1 cellular context compared by ENCODE assay signal in genomic region chr13:20566917-20567755, GRCh38.
TF ChIP-seq lines count a peak whose summit lies in the region.

TSS of gene IFT88 (plus strand) at chr13:20567157. CDS start at chr13:20574386, 7,229 bp downstream.

TF ChIP-seq in HepG2, 621 proteins besides CTCF, POLR2A, EP300 and RAD21 (continued from another document and continues in another):
- TF ChIP-seq, protein P1, sequence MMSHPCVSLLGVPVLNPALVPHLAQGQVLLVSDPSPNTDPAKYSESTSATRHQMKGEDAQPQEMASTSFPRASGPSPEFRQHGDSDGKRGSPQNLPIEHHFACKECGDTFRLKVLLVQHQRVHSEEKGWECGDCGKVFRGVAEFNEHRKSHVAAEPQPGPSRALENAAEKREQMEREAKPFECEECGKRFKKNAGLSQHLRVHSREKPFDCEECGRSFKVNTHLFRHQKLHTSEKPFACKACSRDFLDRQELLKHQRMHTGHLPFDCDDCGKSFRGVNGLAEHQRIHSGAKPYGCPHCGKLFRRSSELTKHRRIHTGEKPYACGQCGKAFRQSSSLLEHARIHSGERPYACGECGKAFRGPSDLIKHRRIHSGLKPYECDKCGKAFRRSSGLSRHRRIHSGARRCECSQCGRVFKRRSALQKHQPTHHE (CRISPR knock-in tag; IDR thresholded peaks at IDR 0.05; ENCODE audit: borderline replicate concordance): no peak
- TF ChIP-seq ZFP36 (IDR thresholded peaks at IDR 0.05; ENCODE audit: borderline replicate concordance, low read depth, low read length, partially characterized antibody): no peak
- peak; percentile 94 for TF ChIP-seq PHF8 (CRISPR knock-in tag; IDR thresholded peaks at IDR 0.05)
- TF ChIP-seq ZNF33B (CRISPR knock-in tag; IDR thresholded peaks at IDR 0.05): peak; percentile 29; the same call in 1 of the 2 replicates
- TF ChIP-seq SALL2 (CRISPR knock-in tag; IDR thresholded peaks at IDR 0.05): no peak; the same call in 1 of the 2 replicates
- TF ChIP-seq, protein P2, sequence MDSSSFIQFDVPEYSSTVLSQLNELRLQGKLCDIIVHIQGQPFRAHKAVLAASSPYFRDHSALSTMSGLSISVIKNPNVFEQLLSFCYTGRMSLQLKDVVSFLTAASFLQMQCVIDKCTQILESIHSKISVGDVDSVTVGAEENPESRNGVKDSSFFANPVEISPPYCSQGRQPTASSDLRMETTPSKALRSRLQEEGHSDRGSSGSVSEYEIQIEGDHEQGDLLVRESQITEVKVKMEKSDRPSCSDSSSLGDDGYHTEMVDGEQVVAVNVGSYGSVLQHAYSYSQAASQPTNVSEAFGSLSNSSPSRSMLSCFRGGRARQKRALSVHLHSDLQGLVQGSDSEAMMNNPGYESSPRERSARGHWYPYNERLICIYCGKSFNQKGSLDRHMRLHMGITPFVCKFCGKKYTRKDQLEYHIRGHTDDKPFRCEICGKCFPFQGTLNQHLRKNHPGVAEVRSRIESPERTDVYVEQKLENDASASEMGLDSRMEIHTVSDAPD (CRISPR knock-in tag; IDR thresholded peaks at IDR 0.05): no peak
- TF ChIP-seq STAT6 (CRISPR knock-in tag; IDR thresholded peaks at IDR 0.05; ENCODE audit: borderline replicate concordance): 0 out of 2 replicates have a peak, but pooled peaks have one; percentile 28
- no peak for TF ChIP-seq IRF2 (CRISPR knock-in tag; IDR thresholded peaks at IDR 0.05)
- TF ChIP-seq, protein P3, sequence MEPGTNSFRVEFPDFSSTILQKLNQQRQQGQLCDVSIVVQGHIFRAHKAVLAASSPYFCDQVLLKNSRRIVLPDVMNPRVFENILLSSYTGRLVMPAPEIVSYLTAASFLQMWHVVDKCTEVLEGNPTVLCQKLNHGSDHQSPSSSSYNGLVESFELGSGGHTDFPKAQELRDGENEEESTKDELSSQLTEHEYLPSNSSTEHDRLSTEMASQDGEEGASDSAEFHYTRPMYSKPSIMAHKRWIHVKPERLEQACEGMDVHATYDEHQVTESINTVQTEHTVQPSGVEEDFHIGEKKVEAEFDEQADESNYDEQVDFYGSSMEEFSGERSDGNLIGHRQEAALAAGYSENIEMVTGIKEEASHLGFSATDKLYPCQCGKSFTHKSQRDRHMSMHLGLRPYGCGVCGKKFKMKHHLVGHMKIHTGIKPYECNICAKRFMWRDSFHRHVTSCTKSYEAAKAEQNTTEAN (CRISPR knock-in tag; conservative IDR thresholded peaks at IDR 0.05): no peak; the same call in 1 of the 2 replicates
- 0 out of 2 replicates have a peak, but pooled peaks have one; percentile 30 for TF ChIP-seq ZNF567 (CRISPR knock-in tag; IDR thresholded peaks at IDR 0.05; ENCODE audit: borderline replicate concordance)
- no peak for TF ChIP-seq ZNF557 (CRISPR knock-in tag; IDR thresholded peaks at IDR 0.05)
- TF ChIP-seq, protein P4, sequence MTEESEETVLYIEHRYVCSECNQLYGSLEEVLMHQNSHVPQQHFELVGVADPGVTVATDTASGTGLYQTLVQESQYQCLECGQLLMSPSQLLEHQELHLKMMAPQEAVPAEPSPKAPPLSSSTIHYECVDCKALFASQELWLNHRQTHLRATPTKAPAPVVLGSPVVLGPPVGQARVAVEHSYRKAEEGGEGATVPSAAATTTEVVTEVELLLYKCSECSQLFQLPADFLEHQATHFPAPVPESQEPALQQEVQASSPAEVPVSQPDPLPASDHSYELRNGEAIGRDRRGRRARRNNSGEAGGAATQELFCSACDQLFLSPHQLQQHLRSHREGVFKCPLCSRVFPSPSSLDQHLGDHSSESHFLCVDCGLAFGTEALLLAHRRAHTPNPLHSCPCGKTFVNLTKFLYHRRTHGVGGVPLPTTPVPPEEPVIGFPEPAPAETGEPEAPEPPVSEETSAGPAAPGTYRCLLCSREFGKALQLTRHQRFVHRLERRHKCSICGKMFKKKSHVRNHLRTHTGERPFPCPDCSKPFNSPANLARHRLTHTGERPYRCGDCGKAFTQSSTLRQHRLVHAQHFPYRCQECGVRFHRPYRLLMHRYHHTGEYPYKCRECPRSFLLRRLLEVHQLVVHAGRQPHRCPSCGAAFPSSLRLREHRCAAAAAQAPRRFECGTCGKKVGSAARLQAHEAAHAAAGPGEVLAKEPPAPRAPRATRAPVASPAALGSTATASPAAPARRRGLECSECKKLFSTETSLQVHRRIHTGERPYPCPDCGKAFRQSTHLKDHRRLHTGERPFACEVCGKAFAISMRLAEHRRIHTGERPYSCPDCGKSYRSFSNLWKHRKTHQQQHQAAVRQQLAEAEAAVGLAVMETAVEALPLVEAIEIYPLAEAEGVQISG (CRISPR knock-in tag; IDR thresholded peaks at IDR 0.05): peak; percentile 42; the same call in 1 of the 2 replicates
- TF ChIP-seq FOXC1 (CRISPR knock-in tag; IDR thresholded peaks at IDR 0.05; ENCODE audit: borderline replicate concordance): peak; percentile 43; the same call in 1 of the 2 replicates
- no peak for TF ChIP-seq RBAK (CRISPR knock-in tag; IDR thresholded peaks at IDR 0.05)
- no peak for TF ChIP-seq JARID2 (CRISPR knock-in tag; IDR thresholded peaks at IDR 0.05; ENCODE audit: insufficient replicate concordance)
- TF ChIP-seq ELF4 (CRISPR knock-in tag; IDR thresholded peaks at IDR 0.05; ENCODE audit: borderline replicate concordance): no peak
- TF ChIP-seq, protein P5, sequence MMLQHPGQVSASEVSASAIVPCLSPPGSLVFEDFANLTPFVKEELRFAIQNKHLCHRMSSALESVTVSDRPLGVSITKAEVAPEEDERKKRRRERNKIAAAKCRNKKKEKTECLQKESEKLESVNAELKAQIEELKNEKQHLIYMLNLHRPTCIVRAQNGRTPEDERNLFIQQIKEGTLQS (CRISPR knock-in tag; IDR thresholded peaks at IDR 0.05): no peak
- peak; percentile 7; the same call in 1 of the 2 replicates for TF ChIP-seq ZNF331 (CRISPR knock-in tag; IDR thresholded peaks at IDR 0.05)
- peak; percentile 49 for TF ChIP-seq PHF20 (CRISPR knock-in tag; IDR thresholded peaks at IDR 0.05)
- no peak for TF ChIP-seq ZNF337 (CRISPR knock-in tag; IDR thresholded peaks at IDR 0.05; ENCODE audit: borderline replicate concordance, low read depth)
- TF ChIP-seq SNRNP70 (IDR thresholded peaks at IDR 0.05; ENCODE audit: low read depth, low read length): no peak
- TF ChIP-seq ZSCAN20 (CRISPR knock-in tag; IDR thresholded peaks at IDR 0.05; ENCODE audit: borderline replicate concordance): 0 out of 2 replicates have a peak, but pooled peaks have one; percentile 83
- no peak for TF ChIP-seq THYN1 (CRISPR knock-in tag; IDR thresholded peaks at IDR 0.05; ENCODE audit: borderline replicate concordance, low read depth)
- peak; percentile 94 for TF ChIP-seq NFKB2 (CRISPR knock-in tag; IDR thresholded peaks at IDR 0.05; ENCODE audit: borderline replicate concordance)
- TF ChIP-seq MEIS1 (CRISPR knock-in tag; IDR thresholded peaks at IDR 0.05; ENCODE audit: borderline replicate concordance): peak; percentile 35; the same call in 1 of the 2 replicates
- TF ChIP-seq, protein P6, sequence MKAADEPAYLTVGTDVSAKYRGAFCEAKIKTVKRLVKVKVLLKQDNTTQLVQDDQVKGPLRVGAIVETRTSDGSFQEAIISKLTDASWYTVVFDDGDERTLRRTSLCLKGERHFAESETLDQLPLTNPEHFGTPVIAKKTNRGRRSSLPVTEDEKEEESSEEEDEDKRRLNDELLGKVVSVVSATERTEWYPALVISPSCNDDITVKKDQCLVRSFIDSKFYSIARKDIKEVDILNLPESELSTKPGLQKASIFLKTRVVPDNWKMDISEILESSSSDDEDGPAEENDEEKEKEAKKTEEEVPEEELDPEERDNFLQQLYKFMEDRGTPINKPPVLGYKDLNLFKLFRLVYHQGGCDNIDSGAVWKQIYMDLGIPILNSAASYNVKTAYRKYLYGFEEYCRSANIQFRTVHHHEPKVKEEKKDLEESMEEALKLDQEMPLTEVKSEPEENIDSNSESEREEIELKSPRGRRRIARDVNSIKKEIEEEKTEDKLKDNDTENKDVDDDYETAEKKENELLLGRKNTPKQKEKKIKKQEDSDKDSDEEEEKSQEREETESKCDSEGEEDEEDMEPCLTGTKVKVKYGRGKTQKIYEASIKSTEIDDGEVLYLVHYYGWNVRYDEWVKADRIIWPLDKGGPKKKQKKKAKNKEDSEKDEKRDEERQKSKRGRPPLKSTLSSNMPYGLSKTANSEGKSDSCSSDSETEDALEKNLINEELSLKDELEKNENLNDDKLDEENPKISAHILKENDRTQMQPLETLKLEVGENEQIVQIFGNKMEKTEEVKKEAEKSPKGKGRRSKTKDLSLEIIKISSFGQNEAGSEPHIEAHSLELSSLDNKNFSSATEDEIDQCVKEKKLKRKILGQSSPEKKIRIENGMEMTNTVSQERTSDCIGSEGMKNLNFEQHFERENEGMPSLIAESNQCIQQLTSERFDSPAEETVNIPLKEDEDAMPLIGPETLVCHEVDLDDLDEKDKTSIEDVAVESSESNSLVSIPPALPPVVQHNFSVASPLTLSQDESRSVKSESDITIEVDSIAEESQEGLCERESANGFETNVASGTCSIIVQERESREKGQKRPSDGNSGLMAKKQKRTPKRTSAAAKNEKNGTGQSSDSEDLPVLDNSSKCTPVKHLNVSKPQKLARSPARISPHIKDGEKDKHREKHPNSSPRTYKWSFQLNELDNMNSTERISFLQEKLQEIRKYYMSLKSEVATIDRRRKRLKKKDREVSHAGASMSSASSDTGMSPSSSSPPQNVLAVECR (CRISPR knock-in tag; IDR thresholded peaks at IDR 0.05; ENCODE audit: borderline replicate concordance): peak; percentile 93
- TF ChIP-seq MYC (CRISPR knock-in tag; IDR thresholded peaks at IDR 0.05; ENCODE audit: borderline replicate concordance): peak; percentile 73; the same call in 1 of the 2 replicates
- TF ChIP-seq MAFG (CRISPR knock-in tag; IDR thresholded peaks at IDR 0.05): no peak
- TF ChIP-seq ZNF468 (CRISPR knock-in tag; IDR thresholded peaks at IDR 0.05): no peak
- no peak; the same call in 1 of the 2 replicates for TF ChIP-seq MED13 (CRISPR knock-in tag; IDR thresholded peaks at IDR 0.05)
- TF ChIP-seq FLYWCH1 (CRISPR knock-in tag; IDR thresholded peaks at IDR 0.05): 0 out of 2 replicates have a peak, but pooled peaks have one; percentile 34
- TF ChIP-seq, protein P7, sequence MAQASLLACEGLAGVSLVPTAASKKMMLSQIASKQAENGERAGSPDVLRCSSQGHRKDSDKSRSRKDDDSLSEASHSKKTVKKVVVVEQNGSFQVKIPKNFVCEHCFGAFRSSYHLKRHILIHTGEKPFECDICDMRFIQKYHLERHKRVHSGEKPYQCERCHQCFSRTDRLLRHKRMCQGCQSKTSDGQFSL (CRISPR knock-in tag; IDR thresholded peaks at IDR 0.05): no peak
- no peak for TF ChIP-seq ZNF138 (CRISPR knock-in tag; IDR thresholded peaks at IDR 0.05; ENCODE audit: low read depth)
- TF ChIP-seq ZHX1 (CRISPR knock-in tag; IDR thresholded peaks at IDR 0.05; ENCODE audit: low read depth): peak; percentile 29; the same call in 1 of the 2 replicates
- 0 out of 2 replicates have a peak, but pooled peaks have one; percentile 65 for TF ChIP-seq ZNF383 (CRISPR knock-in tag; IDR thresholded peaks at IDR 0.05; ENCODE audit: borderline replicate concordance)
- no peak for TF ChIP-seq ZSCAN30 (CRISPR knock-in tag; IDR thresholded peaks at IDR 0.05)
- TF ChIP-seq NFYB (CRISPR knock-in tag; IDR thresholded peaks at IDR 0.05): no peak; the same call in 1 of the 2 replicates
- peak; percentile 35; the same call in 1 of the 2 replicates for TF ChIP-seq NFYC (CRISPR knock-in tag; IDR thresholded peaks at IDR 0.05)
- TF ChIP-seq ZNF224 (CRISPR knock-in tag; IDR thresholded peaks at IDR 0.05): no peak
- peak in 1 of 2 experiments; percentile 51; a peak in 1 of 4 replicates for TF ChIP-seq ATF4 (CRISPR knock-in tag; IDR thresholded peaks at IDR 0.05)
- TF ChIP-seq MTF2 (CRISPR knock-in tag; IDR thresholded peaks at IDR 0.05; ENCODE audit: borderline replicate concordance): no peak
- no peak for TF ChIP-seq SRF (IDR thresholded peaks at IDR 0.05; ENCODE audit: low read depth, low read length)
- peak; percentile 99 for TF ChIP-seq ZFX (CRISPR knock-in tag; IDR thresholded peaks at IDR 0.05; ENCODE audit: low read depth)
- peak; percentile 42; the same call in 1 of the 2 replicates for TF ChIP-seq BCL6 (CRISPR knock-in tag; IDR thresholded peaks at IDR 0.05)
- TF ChIP-seq HDAC1 (CRISPR knock-in tag; IDR thresholded peaks at IDR 0.05): peak; percentile 91
- TF ChIP-seq GATA4 (IDR thresholded peaks at IDR 0.05; ENCODE audit: borderline replicate concordance, low read depth): 0 out of 2 replicates have a peak, but pooled peaks have one; percentile 13
